In genomic region chr5:143509758-143510221, GRCh38 we compare ENCODE assay signal across 15 cellular contexts.
DNase-seq lines count a peak whose midpoint lies in the region; ATAC-seq, FAIRE-seq and TF ChIP-seq lines count a peak whose summit lies in the region.
"Had no signal": no experiment of that assay in that cellular context is flagged by ENCODE, and none has a peak within 500 bp of the region (broad histone marks: within the 10 kb centered on the region; RNA-seq: fewer than 3 reads in every experiment).

No MANE protein-coding gene starts in this region.

- POLR2A ChIA-PET in A549 (lab: Yijun Ruan, JAX): no interaction called here

- DNase-seq in A549 (ENCODE audit: low read depth in 1 of 2, low spot score in 1 of 2) (no peak), foreskin fibroblast (no peak), NCI-H2029 treated with DMSO at 0.1 percent for 48 hours (lab: John Stamatoyannopoulos, UW) (no peak), DMS53 (lab: John Stamatoyannopoulos, UW) (no peak), NCI-H510A (lab: John Stamatoyannopoulos, UW) (no peak)
- DNase-seq: ACHN; activated CD4-positive, alpha-beta T cell treated with anti-CD3 and anti-CD28 coated beads, Interleukin-2, amount 50 U/mL, for 48 hours; DMS79 treated with DMSO at 0.1 percent for 48 hours; effector CD4-positive, alpha-beta T cell; HCEC 1CT had no signal

- TF ChIP-seq EP300 in A549 (IDR thresholded peaks at IDR 0.05): no peak

- H3K27ac ChIP-seq in A549: peak overlapping the region; percentile 29 to 75; a peak in 5 of 6 replicates
- H3K27ac ChIP-seq: prostate gland, tibial nerve had no signal

- H3K4me2 ChIP-seq in A549: no peak overlapping the region

- TF ChIP-seq POLR2A in A549 (IDR thresholded peaks at IDR 0.05; ENCODE audit: low read length): no peak

- peaks cover 41% of the 10 kb centered on the region for H3K4me1 ChIP-seq in A549
- H3K4me1 ChIP-seq: prostate gland had no signal

- no peak for TF ChIP-seq RAD21 in A549 (conservative IDR thresholded peaks at IDR 0.05 in 1 of 2, IDR thresholded peaks at IDR 0.05 in 1 of 2)

- WGBS in A549 (ENCODE audit: missing lambda C conversion rate): 91% methylated on average over 3 of the region's 3 CpGs

- peaks cover 10% of the 10 kb centered on the region for H3K9me3 ChIP-seq in A549
- H3K9me3 ChIP-seq: prostate gland, tibial nerve had no signal

- CTCF ChIA-PET in A549 (lab: Yijun Ruan, JAX): interaction anchor here (0.9 to 2.4 kb wide), 4 partner anchors 10 to 318 kb away, joined by 3 to 14 read pairs (median 6); partner anchors contain the start of gene NR3C1

- no peak for FAIRE-seq in A549 (lab: Jason Lieb, UNC)

- ATAC-seq in A549 (no peak), GM18909 (IDR thresholded peaks at IDR 0.05; ENCODE audit: poor library complexity, unreplicated experiment) (peak; percentile 88), GM21723 (IDR thresholded peaks at IDR 0.05; ENCODE audit: unreplicated experiment) (peak; percentile 94), HG03159 (IDR thresholded peaks at IDR 0.05; ENCODE audit: unreplicated experiment) (peak; percentile 87)

- H3K4me3 ChIP-seq in A549 (no peak overlapping the region), foreskin fibroblast (ENCODE audit: low read depth in 1 of 2, low read length in 2 of 2) (no peak overlapping the region)
- H3K4me3 ChIP-seq: prostate gland, tibial nerve had no signal

- TF ChIP-seq CTCF in A549 (IDR thresholded peaks at IDR 0.05) (no peak), foreskin fibroblast (IDR thresholded peaks at IDR 0.05; ENCODE audit: low read depth, low read length) (no peak)

TF ChIP-seq in A549, 52 proteins besides CTCF, POLR2A, EP300 and RAD21:
- TF ChIP-seq JUNB (IDR thresholded peaks at IDR 0.05) (no peak), FOSB (CRISPR knock-in tag; IDR thresholded peaks at IDR 0.05) (no peak), NPAS2 (CRISPR knock-in tag; IDR thresholded peaks at IDR 0.05; ENCODE audit: borderline replicate concordance) (no peak), RARB (CRISPR knock-in tag; IDR thresholded peaks at IDR 0.05) (no peak), NFE2L2 (conservative IDR thresholded peaks at IDR 0.05; ENCODE audit: low read length) (no peak), POLR2AphosphoS2 (conservative IDR thresholded peaks at IDR 0.05; ENCODE audit: low read length) (no peak), CBX8 (IDR thresholded peaks at IDR 0.05) (no peak)
- TF ChIP-seq, protein P1, sequence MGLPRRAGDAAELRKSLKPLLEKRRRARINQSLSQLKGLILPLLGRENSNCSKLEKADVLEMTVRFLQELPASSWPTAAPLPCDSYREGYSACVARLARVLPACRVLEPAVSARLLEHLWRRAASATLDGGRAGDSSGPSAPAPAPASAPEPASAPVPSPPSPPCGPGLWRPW (IDR thresholded peaks at IDR 0.05): no peak
- TF ChIP-seq, protein P2, sequence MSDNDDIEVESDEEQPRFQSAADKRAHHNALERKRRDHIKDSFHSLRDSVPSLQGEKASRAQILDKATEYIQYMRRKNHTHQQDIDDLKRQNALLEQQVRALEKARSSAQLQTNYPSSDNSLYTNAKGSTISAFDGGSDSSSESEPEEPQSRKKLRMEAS (IDR thresholded peaks at IDR 0.05): no peak

Comparison
In these comparisons a context has a peak if more than half of its experiments do, and no peak if none do; other contexts are left out.
1. ATAC-seq: peak in GM18909 (single experiment), GM21723 (single experiment) and HG03159 (single experiment); none in A549 (0 of 2).